In the genomic region with DNA sequence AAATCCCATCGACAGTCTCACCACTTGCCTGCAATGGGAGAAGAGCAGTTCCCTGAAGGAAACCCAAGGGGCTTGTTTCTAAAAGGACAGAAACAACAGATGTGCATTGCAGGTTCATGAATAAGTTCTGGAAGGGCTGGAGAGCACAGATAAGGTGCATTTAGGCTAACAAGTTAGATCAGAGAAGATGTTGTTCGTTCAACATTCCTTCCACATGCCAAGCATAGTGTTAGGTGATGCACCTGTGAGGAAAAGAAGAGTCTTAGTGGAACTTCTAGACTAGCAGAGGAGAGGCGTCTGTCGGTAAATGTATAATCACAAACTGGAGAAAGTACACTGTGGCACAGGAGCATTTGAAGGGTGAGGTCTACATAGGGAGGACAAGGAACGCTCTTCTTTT, we compare ENCODE assay signal across 30 cellular contexts.
"Had no signal": no experiment of that assay in that cellular context is flagged by ENCODE, and none has a peak within 500 bp of the region (broad histone marks: within the 10 kb centered on the region; RNA-seq: fewer than 3 reads in every experiment).

No MANE protein-coding gene starts in this region.

- H3K9ac ChIP-seq: neural progenitor cell, parathyroid adenoma had no signal

- H3K4me3 Mint-ChIP-seq: naive thymus-derived CD8-positive, alpha-beta T cell; natural killer cell; natural killer cell treated with Interleukin-12 subunit alpha and Interleukin-12 subunit beta and Interleukin-15 and Interleukin-18, amount 100 ng/mL, for 72 hours; nephron; nephron progenitor cell; neural crest cell; neural progenitor cell had no signal

- FAIRE-seq: pancreas, small intestine had no signal

- H3K9me3 ChIP-seq: neutrophil, ovary, pancreas, prostate gland, psoas muscle, right lobe of liver had no signal

- H3K27ac ChIP-seq: neural progenitor cell, neutrophil, ovary, pancreas, parathyroid adenoma, prostate gland, psoas muscle, right atrium auricular region, right lobe of liver, sigmoid colon, skin epidermis, spleen had no signal

- H3K4me1 Mint-ChIP-seq: neural crest cell, neural progenitor cell had no signal

- DNase-seq: naive thymus-derived CD8-positive, alpha-beta T cell; natural killer cell; nephron progenitor cell; nucleus accumbens; occipital lobe; ovary; pancreas; posterior cingulate gyrus; psoas muscle; retina; right cardiac atrium; right lobe of liver; sigmoid colon; small intestine; spleen; stimulated activated CD4-positive, alpha-beta T cell treated with anti-CD3 and anti-CD28 coated beads, Interleukin-12 subunit alpha, Interleukin-12 subunit beta, amount 100 ng/mL, for 4 hours; stimulated activated CD4-positive, alpha-beta T cell treated with anti-CD3 and anti-CD28 coated beads, Interleukin-15, amount 100 ng/mL, for 24 hours; stimulated activated CD4-positive, alpha-beta T cell treated with anti-CD3 and anti-CD28 coated beads, Interleukin-1b, Interleukin-23, amount 100 ng/mL, for 48 hours; stimulated activated CD4-positive, alpha-beta T cell treated with anti-CD3 and anti-CD28 coated beads, Interleukin-2, amount 100 ng/mL, for 24 hours had no signal

- H3K27me3 Mint-ChIP-seq: naive thymus-derived CD8-positive, alpha-beta T cell; natural killer cell treated with Interleukin-12 subunit alpha and Interleukin-12 subunit beta and Interleukin-15 and Interleukin-18, amount 100 ng/mL, for 72 hours; progenitor cell of endocrine pancreas had no signal

- H3K27me3 ChIP-seq: neural progenitor cell, neutrophil, ovary, pancreas, right atrium auricular region, right lobe of liver, sigmoid colon, spleen had no signal

- H3K79me2 ChIP-seq: parathyroid adenoma had no signal

- H3K36me3 ChIP-seq: neural progenitor cell, neutrophil, ovary, pancreas, prostate gland, right atrium auricular region, right lobe of liver had no signal

- H3K4me2 ChIP-seq: neural progenitor cell, smooth muscle cell had no signal

- H3K27ac Mint-ChIP-seq: naive thymus-derived CD8-positive, alpha-beta T cell; natural killer cell; natural killer cell treated with Interleukin-12 subunit alpha and Interleukin-12 subunit beta and Interleukin-15 and Interleukin-18, amount 100 ng/mL, for 72 hours; nephron; nephron progenitor cell; neural progenitor cell; progenitor cell of endocrine pancreas had no signal

- H3K4me3 ChIP-seq: neural progenitor cell, ovary, pancreas, prostate gland, psoas muscle, right atrium auricular region, right lobe of liver, sigmoid colon, skin epidermis, smooth muscle cell, spleen had no signal

- H3K4me1 ChIP-seq: neural progenitor cell, pancreas, parathyroid adenoma, prostate gland, psoas muscle, right atrium auricular region, right lobe of liver, sigmoid colon, spleen had no signal
